In the genomic region with DNA sequence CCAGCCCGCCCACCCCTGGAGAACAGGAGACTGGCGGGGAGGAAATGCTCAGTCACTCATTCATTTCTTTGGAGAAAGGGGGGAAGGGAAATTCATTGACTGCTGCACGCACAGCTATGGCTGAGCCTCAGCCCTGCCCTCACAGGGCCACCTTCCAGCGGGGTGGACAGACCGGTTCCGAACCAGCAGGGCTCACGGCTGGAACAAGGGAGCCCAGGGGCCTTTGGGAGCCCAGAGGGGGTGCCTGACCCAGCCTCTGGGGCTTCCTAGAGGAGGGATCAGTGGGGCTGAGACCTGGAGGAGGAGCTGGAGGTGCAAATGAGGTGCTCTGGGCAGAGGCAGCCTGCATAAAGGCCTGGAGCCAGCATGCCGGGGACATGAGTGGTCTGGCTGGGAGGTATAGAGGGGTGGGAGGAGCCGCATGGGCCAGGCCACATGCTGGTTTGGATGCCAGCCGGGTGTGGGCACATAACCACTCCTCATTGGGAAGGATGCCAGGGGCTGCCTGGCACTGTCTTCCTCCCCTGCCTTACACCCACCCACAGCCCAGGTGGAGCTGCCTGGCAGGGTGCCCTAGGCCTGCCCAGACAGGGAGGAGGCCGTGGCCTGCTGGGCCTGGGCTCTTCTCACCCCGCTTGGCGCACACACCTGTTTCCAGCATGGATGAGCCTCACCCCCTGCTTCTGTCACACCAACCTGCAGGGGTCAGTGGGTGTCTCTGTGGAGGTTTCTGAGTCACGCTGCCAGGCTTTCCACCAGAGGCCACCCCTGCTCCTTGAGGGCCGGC, we compare ENCODE assay signal across 8 cellular contexts. TPM values are rescaled to one million over a fixed set of nuclear protein-coding genes. Genes with fewer than 3 reads are reported as not detected.
A peak's percentile ranks its signal among the peaks of the same experiment; 100 is the strongest.
DNase-seq lines count a peak whose midpoint lies in the region; ATAC-seq lines count a peak whose summit lies in the region.

No MANE protein-coding gene starts in this region.

- H3K9me3 ChIP-seq in iPS-18a (ENCODE audit: control insufficient read depth, low read depth, low read length) (no peaks in the 10 kb centered on the region), stomach smooth muscle (ENCODE audit: control insufficient read depth in 2 of 2, low read length in 2 of 2) (no peaks in the 10 kb centered on the region)

- H3K4me1 ChIP-seq in iPS-18a (ENCODE audit: control insufficient read depth, low read depth, low read length): peaks cover 24% of the 10 kb centered on the region
- peaks cover 25% of the 10 kb centered on the region for H3K4me1 ChIP-seq in stomach smooth muscle (ENCODE audit: control insufficient read depth, insufficient read depth, low read length)

- H3K36me3 ChIP-seq in iPS-18a (ENCODE audit: control insufficient read depth, low read depth, low read length) (peaks cover 35% of the 10 kb centered on the region), stomach smooth muscle (ENCODE audit: control insufficient read depth in 2 of 2, insufficient read depth in 2 of 2, low read length in 2 of 2) (peaks cover 10 to 14% of the 10 kb centered on the region in 2 donors)

- H3K27me3 ChIP-seq in iPS-18a (ENCODE audit: control insufficient read depth, insufficient read depth, low read length): no peaks in the 10 kb centered on the region
- no peaks in the 10 kb centered on the region for H3K27me3 ChIP-seq in stomach smooth muscle (ENCODE audit: control insufficient read depth in 1 of 2, insufficient read depth in 2 of 2, low read length in 2 of 2)

- H3K27ac ChIP-seq in iPS-18a (ENCODE audit: low read length): peak overlapping the region; percentile 57
- peak overlapping the region; percentile 76 for H3K27ac ChIP-seq in stomach smooth muscle (ENCODE audit: low read length)

- ATAC-seq in HG03354 (IDR thresholded peaks at IDR 0.05; ENCODE audit: poor library complexity, severe bottlenecking, unreplicated experiment) (no peak), GM19351 (IDR thresholded peaks at IDR 0.05; ENCODE audit: unreplicated experiment) (no peak)

- H3K4me3 ChIP-seq in iPS-18a (ENCODE audit: low read length) (no peak overlapping the region), stomach smooth muscle (ENCODE audit: low read length in 2 of 2) (peak overlapping the region in 1 of 2 donors; percentile 22)

- DNase-seq in AG08395 (ENCODE audit: low spot score): peak; percentile 61
- peak; percentile 95 for DNase-seq in M059J (ENCODE audit: low read depth)
- DNase-seq in amniotic stem cell (lab: John Stamatoyannopoulos, UW): peak; percentile 23
- no peak for DNase-seq in activated naive CD4-positive, alpha-beta T cell treated with Interleukin-2 at 50 U/mL for 16 hours

- H3K9ac ChIP-seq in iPS-18a (ENCODE audit: low read length) (peak overlapping the region; percentile 61), stomach smooth muscle (ENCODE audit: low read length in 2 of 2) (peak overlapping the region in 1 of 2 donors; percentile 13)

RNA-seq across cellular contexts. Expression of a gene that starts 26.9 kb away (rescaled TPM):
- total RNA-seq in M059J (2014; rRNA removed; shearing (Covaris generic)): 33.6 and 58.5 TPM in 2 replicates

RNA-seq across cellular contexts. Expression of a gene that starts 39.6 kb away (rescaled TPM):
- not detected in 2 replicates for total RNA-seq in M059J (2014; rRNA removed; shearing (Covaris generic))

RNA-seq across cellular contexts. Expression of a gene that starts 55.0 kb away (rescaled TPM):
- not detected in 2 replicates for total RNA-seq in M059J (2014; rRNA removed; shearing (Covaris generic))
